In the genomic region with DNA sequence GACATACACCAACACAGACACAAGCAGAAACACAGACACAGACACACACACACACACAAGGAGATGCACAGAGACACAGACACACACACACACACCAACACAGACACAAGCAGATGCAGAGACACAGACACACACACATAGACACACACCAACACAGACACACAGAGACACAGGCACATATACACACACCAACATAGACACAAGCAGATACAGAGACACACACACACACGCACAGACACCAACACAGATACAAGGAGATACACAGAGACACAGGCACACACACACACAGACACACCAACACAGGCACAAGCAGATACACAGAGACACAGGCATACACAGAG, we compare ENCODE assay signal across 1 cellular context.
TF ChIP-seq lines count a peak whose summit lies in the region.

No MANE protein-coding gene starts in this region.

TF ChIP-seq in WTC11, 78 proteins besides CTCF, POLR2A, EP300 and RAD21 (continued from another document):
- TF ChIP-seq, protein P1, sequence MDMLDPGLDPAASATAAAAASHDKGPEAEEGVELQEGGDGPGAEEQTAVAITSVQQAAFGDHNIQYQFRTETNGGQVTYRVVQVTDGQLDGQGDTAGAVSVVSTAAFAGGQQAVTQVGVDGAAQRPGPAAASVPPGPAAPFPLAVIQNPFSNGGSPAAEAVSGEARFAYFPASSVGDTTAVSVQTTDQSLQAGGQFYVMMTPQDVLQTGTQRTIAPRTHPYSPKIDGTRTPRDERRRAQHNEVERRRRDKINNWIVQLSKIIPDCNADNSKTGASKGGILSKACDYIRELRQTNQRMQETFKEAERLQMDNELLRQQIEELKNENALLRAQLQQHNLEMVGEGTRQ (CRISPR knock-in tag; IDR thresholded peaks at IDR 0.05) = no peak
- TF ChIP-seq, protein P2, sequence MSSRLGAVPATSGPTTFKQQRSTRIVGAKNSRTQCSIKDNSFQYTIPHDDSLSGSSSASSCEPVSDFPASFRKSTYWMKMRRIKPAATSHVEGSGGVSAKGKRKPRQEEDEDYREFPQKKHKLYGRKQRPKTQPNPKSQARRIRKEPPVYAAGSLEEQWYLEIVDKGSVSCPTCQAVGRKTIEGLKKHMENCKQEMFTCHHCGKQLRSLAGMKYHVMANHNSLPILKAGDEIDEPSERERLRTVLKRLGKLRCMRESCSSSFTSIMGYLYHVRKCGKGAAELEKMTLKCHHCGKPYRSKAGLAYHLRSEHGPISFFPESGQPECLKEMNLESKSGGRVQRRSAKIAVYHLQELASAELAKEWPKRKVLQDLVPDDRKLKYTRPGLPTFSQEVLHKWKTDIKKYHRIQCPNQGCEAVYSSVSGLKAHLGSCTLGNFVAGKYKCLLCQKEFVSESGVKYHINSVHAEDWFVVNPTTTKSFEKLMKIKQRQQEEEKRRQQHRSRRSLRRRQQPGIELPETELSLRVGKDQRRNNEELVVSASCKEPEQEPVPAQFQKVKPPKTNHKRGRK (CRISPR knock-in tag; IDR thresholded peaks at IDR 0.05; ENCODE audit: borderline replicate concordance) = no peak
- TF ChIP-seq, protein P3, sequence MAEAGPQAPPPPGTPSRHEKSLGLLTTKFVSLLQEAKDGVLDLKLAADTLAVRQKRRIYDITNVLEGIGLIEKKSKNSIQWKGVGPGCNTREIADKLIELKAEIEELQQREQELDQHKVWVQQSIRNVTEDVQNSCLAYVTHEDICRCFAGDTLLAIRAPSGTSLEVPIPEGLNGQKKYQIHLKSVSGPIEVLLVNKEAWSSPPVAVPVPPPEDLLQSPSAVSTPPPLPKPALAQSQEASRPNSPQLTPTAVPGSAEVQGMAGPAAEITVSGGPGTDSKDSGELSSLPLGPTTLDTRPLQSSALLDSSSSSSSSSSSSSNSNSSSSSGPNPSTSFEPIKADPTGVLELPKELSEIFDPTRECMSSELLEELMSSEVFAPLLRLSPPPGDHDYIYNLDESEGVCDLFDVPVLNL (CRISPR knock-in tag; IDR thresholded peaks at IDR 0.05; ENCODE audit: borderline replicate concordance, low read depth) = no peak
- TF ChIP-seq MXD4 (CRISPR knock-in tag; IDR thresholded peaks at IDR 0.05; ENCODE audit: borderline replicate concordance) (no peak), SP1 (CRISPR knock-in tag; conservative IDR thresholded peaks at IDR 0.05) (no peak), KAT7 (CRISPR knock-in tag; IDR thresholded peaks at IDR 0.05; ENCODE audit: borderline replicate concordance) (no peak), NR2C2 (CRISPR knock-in tag; IDR thresholded peaks at IDR 0.05) (no peak), SMAD3 (CRISPR knock-in tag; IDR thresholded peaks at IDR 0.05; ENCODE audit: borderline replicate concordance) (no peak), RELA (CRISPR knock-in tag; IDR thresholded peaks at IDR 0.05; ENCODE audit: borderline replicate concordance) (no peak), IRF2 (CRISPR knock-in tag; IDR thresholded peaks at IDR 0.05; ENCODE audit: borderline replicate concordance, low read depth) (no peak), NFYB (CRISPR knock-in tag; conservative IDR thresholded peaks at IDR 0.05; ENCODE audit: low read depth) (no peak), FOXP1 (CRISPR knock-in tag; IDR thresholded peaks at IDR 0.05; ENCODE audit: borderline replicate concordance) (no peak), TEAD4 (CRISPR knock-in tag; IDR thresholded peaks at IDR 0.05) (no peak), TCF7 (CRISPR knock-in tag; IDR thresholded peaks at IDR 0.05; ENCODE audit: low read depth) (no peak), ZNF232 (CRISPR knock-in tag; IDR thresholded peaks at IDR 0.05) (no peak)
- TF ChIP-seq, protein P4, sequence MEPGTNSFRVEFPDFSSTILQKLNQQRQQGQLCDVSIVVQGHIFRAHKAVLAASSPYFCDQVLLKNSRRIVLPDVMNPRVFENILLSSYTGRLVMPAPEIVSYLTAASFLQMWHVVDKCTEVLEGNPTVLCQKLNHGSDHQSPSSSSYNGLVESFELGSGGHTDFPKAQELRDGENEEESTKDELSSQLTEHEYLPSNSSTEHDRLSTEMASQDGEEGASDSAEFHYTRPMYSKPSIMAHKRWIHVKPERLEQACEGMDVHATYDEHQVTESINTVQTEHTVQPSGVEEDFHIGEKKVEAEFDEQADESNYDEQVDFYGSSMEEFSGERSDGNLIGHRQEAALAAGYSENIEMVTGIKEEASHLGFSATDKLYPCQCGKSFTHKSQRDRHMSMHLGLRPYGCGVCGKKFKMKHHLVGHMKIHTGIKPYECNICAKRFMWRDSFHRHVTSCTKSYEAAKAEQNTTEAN (CRISPR knock-in tag; IDR thresholded peaks at IDR 0.05) = no peak
- TF ChIP-seq, protein P5, sequence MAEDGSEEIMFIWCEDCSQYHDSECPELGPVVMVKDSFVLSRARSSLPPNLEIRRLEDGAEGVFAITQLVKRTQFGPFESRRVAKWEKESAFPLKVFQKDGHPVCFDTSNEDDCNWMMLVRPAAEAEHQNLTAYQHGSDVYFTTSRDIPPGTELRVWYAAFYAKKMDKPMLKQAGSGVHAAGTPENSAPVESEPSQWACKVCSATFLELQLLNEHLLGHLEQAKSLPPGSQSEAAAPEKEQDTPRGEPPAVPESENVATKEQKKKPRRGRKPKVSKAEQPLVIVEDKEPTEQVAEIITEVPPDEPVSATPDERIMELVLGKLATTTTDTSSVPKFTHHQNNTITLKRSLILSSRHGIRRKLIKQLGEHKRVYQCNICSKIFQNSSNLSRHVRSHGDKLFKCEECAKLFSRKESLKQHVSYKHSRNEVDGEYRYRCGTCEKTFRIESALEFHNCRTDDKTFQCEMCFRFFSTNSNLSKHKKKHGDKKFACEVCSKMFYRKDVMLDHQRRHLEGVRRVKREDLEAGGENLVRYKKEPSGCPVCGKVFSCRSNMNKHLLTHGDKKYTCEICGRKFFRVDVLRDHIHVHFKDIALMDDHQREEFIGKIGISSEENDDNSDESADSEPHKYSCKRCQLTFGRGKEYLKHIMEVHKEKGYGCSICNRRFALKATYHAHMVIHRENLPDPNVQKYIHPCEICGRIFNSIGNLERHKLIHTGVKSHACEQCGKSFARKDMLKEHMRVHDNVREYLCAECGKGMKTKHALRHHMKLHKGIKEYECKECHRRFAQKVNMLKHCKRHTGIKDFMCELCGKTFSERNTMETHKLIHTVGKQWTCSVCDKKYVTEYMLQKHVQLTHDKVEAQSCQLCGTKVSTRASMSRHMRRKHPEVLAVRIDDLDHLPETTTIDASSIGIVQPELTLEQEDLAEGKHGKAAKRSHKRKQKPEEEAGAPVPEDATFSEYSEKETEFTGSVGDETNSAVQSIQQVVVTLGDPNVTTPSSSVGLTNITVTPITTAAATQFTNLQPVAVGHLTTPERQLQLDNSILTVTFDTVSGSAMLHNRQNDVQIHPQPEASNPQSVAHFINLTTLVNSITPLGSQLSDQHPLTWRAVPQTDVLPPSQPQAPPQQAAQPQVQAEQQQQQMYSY (CRISPR knock-in tag; IDR thresholded peaks at IDR 0.05) = no peak
- TF ChIP-seq, protein P6, sequence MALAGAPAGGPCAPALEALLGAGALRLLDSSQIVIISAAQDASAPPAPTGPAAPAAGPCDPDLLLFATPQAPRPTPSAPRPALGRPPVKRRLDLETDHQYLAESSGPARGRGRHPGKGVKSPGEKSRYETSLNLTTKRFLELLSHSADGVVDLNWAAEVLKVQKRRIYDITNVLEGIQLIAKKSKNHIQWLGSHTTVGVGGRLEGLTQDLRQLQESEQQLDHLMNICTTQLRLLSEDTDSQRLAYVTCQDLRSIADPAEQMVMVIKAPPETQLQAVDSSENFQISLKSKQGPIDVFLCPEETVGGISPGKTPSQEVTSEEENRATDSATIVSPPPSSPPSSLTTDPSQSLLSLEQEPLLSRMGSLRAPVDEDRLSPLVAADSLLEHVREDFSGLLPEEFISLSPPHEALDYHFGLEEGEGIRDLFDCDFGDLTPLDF (CRISPR knock-in tag; IDR thresholded peaks at IDR 0.05) = no peak
- TF ChIP-seq, protein P7, sequence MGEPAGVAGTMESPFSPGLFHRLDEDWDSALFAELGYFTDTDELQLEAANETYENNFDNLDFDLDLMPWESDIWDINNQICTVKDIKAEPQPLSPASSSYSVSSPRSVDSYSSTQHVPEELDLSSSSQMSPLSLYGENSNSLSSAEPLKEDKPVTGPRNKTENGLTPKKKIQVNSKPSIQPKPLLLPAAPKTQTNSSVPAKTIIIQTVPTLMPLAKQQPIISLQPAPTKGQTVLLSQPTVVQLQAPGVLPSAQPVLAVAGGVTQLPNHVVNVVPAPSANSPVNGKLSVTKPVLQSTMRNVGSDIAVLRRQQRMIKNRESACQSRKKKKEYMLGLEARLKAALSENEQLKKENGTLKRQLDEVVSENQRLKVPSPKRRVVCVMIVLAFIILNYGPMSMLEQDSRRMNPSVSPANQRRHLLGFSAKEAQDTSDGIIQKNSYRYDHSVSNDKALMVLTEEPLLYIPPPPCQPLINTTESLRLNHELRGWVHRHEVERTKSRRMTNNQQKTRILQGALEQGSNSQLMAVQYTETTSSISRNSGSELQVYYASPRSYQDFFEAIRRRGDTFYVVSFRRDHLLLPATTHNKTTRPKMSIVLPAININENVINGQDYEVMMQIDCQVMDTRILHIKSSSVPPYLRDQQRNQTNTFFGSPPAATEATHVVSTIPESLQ (CRISPR knock-in tag; IDR thresholded peaks at IDR 0.05) = no peak
